ENCODE assay signal across 19 cellular contexts in the genomic region with DNA sequence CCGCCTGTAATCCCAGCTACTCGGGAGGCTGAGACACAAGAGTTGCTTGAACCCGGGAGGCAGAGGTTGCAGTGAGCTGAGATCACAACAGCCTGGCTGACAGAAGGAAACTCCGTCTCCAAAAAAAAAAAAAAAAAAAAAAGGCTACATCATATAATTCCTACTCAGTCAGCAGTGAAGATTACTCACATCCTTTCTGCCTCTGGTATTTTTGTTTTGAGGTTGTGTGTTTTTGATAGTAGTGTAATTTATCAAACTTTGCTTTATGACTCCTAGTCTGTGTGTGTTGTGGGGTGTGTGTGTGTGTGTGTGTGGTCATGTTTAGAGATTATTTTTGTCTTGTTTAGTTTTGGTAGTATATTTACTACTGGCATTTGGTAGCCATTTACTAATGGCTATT. TPM values are rescaled to one million over a fixed set of nuclear protein-coding genes. Genes with fewer than 3 reads are reported as not detected.
A peak's percentile ranks its signal among the peaks of the same experiment; 100 is the strongest.
DNase-seq lines count a peak whose midpoint lies in the region; ATAC-seq and TF ChIP-seq lines count a peak whose summit lies in the region.
"Had no signal": no experiment of that assay in that cellular context is flagged by ENCODE, and none has a peak within 500 bp of the region (broad histone marks: within the 10 kb centered on the region; RNA-seq: fewer than 3 reads in every experiment).

No MANE protein-coding gene starts in this region.

- peaks cover 3% of the 10 kb centered on the region for H3K9me3 Mint-ChIP-seq in activated CD4-positive, alpha-beta T cell treated with anti-CD3 and anti-CD28 coated beads for 36 hours (ENCODE audit: low read depth)
- H3K9me3 Mint-ChIP-seq in effector memory CD8-positive, alpha-beta T cell, result no peaks in the 10 kb centered on the region

- intact Hi-C loops in activated CD4-positive, alpha-beta T cell treated with anti-CD3 and anti-CD28 coated beads for 36 hours (cut with DNase I, micrococcal nuclease), result no loop called here

- H3K36me3 Mint-ChIP-seq in activated CD4-positive, alpha-beta T cell treated with anti-CD3 and anti-CD28 coated beads for 36 hours (ENCODE audit: low read depth), result no peaks in the 10 kb centered on the region
- peaks cover 3% of the 10 kb centered on the region for H3K36me3 Mint-ChIP-seq in effector memory CD8-positive, alpha-beta T cell (ENCODE audit: insufficient read depth)

- 76% methylated on average over 3 of the region's 4 CpGs for WGBS in smooth muscle cell (ENCODE audit: low lambda C conversion rate)

- H2AFZ ChIP-seq in fibroblast of lung (ENCODE audit: low read length) (no peak overlapping the region), smooth muscle cell (ENCODE audit: low read depth) (peak overlapping the region; percentile 23)

- POLR2A ChIA-PET in activated CD4-positive, alpha-beta T cell treated with anti-CD3 and anti-CD28 coated beads for 36 hours (lab: Charles Lee), result no interaction called here
- POLR2A ChIA-PET in RWPE1 (lab: Yijun Ruan, JAX; ENCODE audit: low non-redundant PET), result no interaction called here

- H3F3A ChIP-seq in smooth muscle cell (ENCODE audit: low read depth), result no peaks in the 10 kb centered on the region

- H3K4me1 ChIP-seq in fibroblast of lung (ENCODE audit: control insufficient read depth, extremely low read depth, insufficient read depth, low read length) (no peaks in the 10 kb centered on the region), smooth muscle cell (ENCODE audit: low read depth) (peaks cover 4% of the 10 kb centered on the region)
- H3K4me1 ChIP-seq: left lung, Peyer's patch had no signal

- H4K20me1 ChIP-seq in fibroblast of lung (ENCODE audit: control insufficient read depth, extremely low read depth, insufficient read depth, low read length) (no peaks in the 10 kb centered on the region), smooth muscle cell (ENCODE audit: low read depth) (no peaks in the 10 kb centered on the region)

- H3K4me3 Mint-ChIP-seq in activated CD4-positive, alpha-beta T cell treated with anti-CD3 and anti-CD28 coated beads for 36 hours, result no peak overlapping the region
- no peak overlapping the region for H3K4me3 Mint-ChIP-seq in effector memory CD8-positive, alpha-beta T cell
- H3K4me3 Mint-ChIP-seq: nephron progenitor cell; T-helper 2 cell treated with Interferon-gamma antibody and Interleukin-4, amounts not matched to agents 5 μg/mL and 100 μg/mL, for 36 hours had no signal

- H3K27ac Mint-ChIP-seq in activated CD4-positive, alpha-beta T cell treated with anti-CD3 and anti-CD28 coated beads for 36 hours, result no peak overlapping the region
- H3K27ac Mint-ChIP-seq in effector memory CD8-positive, alpha-beta T cell, result no peak overlapping the region
- H3K27ac Mint-ChIP-seq: nephron progenitor cell; T-helper 2 cell treated with Interferon-gamma antibody and Interleukin-4, amounts not matched to agents 5 μg/mL and 100 μg/mL, for 36 hours had no signal

- peaks cover 3% of the 10 kb centered on the region for H3K4me1 Mint-ChIP-seq in activated CD4-positive, alpha-beta T cell treated with anti-CD3 and anti-CD28 coated beads for 36 hours
- H3K4me1 Mint-ChIP-seq in effector memory CD8-positive, alpha-beta T cell (ENCODE audit: low read depth in 2 of 2), result no peaks in the 10 kb centered on the region
- H3K4me1 Mint-ChIP-seq: nephron progenitor cell had no signal

- TF ChIP-seq CTCF in RWPE1 (conservative IDR thresholded peaks at IDR 0.05; ENCODE audit: low read depth) (no peak), fibroblast of lung (conservative IDR thresholded peaks at IDR 0.05 in 1 of 2, IDR thresholded peaks at IDR 0.05 in 1 of 2; ENCODE audit: low read depth in 1 of 2, low read length in 2 of 2) (no peak), smooth muscle cell (IDR thresholded peaks at IDR 0.05; ENCODE audit: borderline replicate concordance, insufficient read depth, poor library complexity, severe bottlenecking) (no peak)

- H3K36me3 ChIP-seq in fibroblast of lung (ENCODE audit: control insufficient read depth, insufficient read depth, low read length), result no peaks in the 10 kb centered on the region
- H3K36me3 ChIP-seq in smooth muscle cell (ENCODE audit: low read depth), result no peaks in the 10 kb centered on the region
- H3K36me3 ChIP-seq: left lung, Peyer's patch, transverse colon had no signal

- H3K27me3 ChIP-seq in fibroblast of lung (ENCODE audit: control insufficient read depth, insufficient read depth, low read length) (no peaks in the 10 kb centered on the region), smooth muscle cell (ENCODE audit: low read depth) (no peaks in the 10 kb centered on the region)
- H3K27me3 ChIP-seq: left lung, Peyer's patch, transverse colon had no signal

- peak; percentile 77 for ATAC-seq in activated CD4-positive, alpha-beta T cell treated with anti-CD3 and anti-CD28 coated beads for 36 hours
- ATAC-seq in GM21447 (IDR thresholded peaks at IDR 0.05; ENCODE audit: unreplicated experiment), result no peak
- ATAC-seq in effector memory CD8-positive, alpha-beta T cell (replicated peaks), result no peak
- ATAC-seq: GM12878, left lung, sciatic nerve had no signal

- no peaks in the 10 kb centered on the region for H3K79me2 ChIP-seq in fibroblast of lung (ENCODE audit: control insufficient read depth, insufficient read depth, low read length)
- H3K79me2 ChIP-seq in smooth muscle cell (ENCODE audit: low read depth), result no peaks in the 10 kb centered on the region

- H3K9ac ChIP-seq in fibroblast of lung (ENCODE audit: insufficient read depth, low read length) (no peak overlapping the region), smooth muscle cell (ENCODE audit: low read depth) (peak overlapping the region; percentile 16)

- no peaks in the 10 kb centered on the region for H3K9me3 ChIP-seq in fibroblast of lung (ENCODE audit: control insufficient read depth, insufficient read depth, low read depth, low read length)
- peaks cover 7% of the 10 kb centered on the region for H3K9me3 ChIP-seq in smooth muscle cell (replicated peaks; ENCODE audit: low read depth)
- H3K9me3 ChIP-seq: transverse colon had no signal

- no peak for DNase-seq in activated CD4-positive, alpha-beta T cell treated with anti-CD3 and anti-CD28 coated beads for 36 hours
- DNase-seq in activated CD4-positive, alpha-beta T cell treated with anti-CD3 and anti-CD28 coated beads for 1 hour, result no peak
- DNase-seq in RWPE1 (ENCODE audit: low spot score) (peak; percentile 23), fibroblast of lung (ENCODE audit: low read depth in 2 of 2) (peak; percentile 31 to 87), smooth muscle cell (lab: John Stamatoyannopoulos, UW; ENCODE audit: unreplicated experiment) (no peak)
- DNase-seq in effector memory CD8-positive, alpha-beta T cell, result no peak
- DNase-seq in stimulated activated CD4-positive, alpha-beta T cell treated with anti-CD3 and anti-CD28 coated beads, Interleukin-12 subunit alpha, Interleukin-12 subunit beta, amount 100 ng/mL, for 4 hours, result no peak
- DNase-seq: 8988T; activated CD4-positive, alpha-beta T cell treated with anti-CD3 and anti-CD28 coated beads, Interleukin-2, amount 50 U/mL, for 48 hours; left lung; NCI-H1048; NCI-H345; nephron progenitor cell; Peyer's patch; transverse colon had no signal

- CTCF ChIA-PET in activated CD4-positive, alpha-beta T cell treated with anti-CD3 and anti-CD28 coated beads for 36 hours (lab: Charles Lee), result interaction anchor here (0.6 to 1.5 kb wide), 2 partner anchors 11 to 53 kb away, joined by 3 to 4 read pairs; no protein-coding TSS in a partner anchor
- CTCF ChIA-PET in RWPE1 (lab: Yijun Ruan, JAX), result no interaction called here

- H3K4me3 ChIP-seq in fibroblast of lung (replicated peaks in 1 of 4; ENCODE audit: control extremely low read depth in 1 of 4, insufficient read depth in 1 of 4, low read depth in 3 of 4, low read length in 4 of 4) (no peak overlapping the region), smooth muscle cell (no peak overlapping the region)
- H3K4me3 ChIP-seq: GM12878, left lung, Peyer's patch, transverse colon had no signal

- H3K4me2 ChIP-seq in fibroblast of lung (ENCODE audit: extremely low read depth, insufficient read depth, low read length), result peak overlapping the region; percentile 8
- peak overlapping the region; percentile 32 for H3K4me2 ChIP-seq in smooth muscle cell

- H3K27ac ChIP-seq in RWPE1, result no peak overlapping the region
- no peak overlapping the region for H3K27ac ChIP-seq in fibroblast of lung (ENCODE audit: insufficient read depth, low read length)
- peak overlapping the region; percentile 74 for H3K27ac ChIP-seq in smooth muscle cell (ENCODE audit: low read depth)
- H3K27ac ChIP-seq: left lung, Peyer's patch, transverse colon had no signal

- H3K27me3 Mint-ChIP-seq in activated CD4-positive, alpha-beta T cell treated with anti-CD3 and anti-CD28 coated beads for 36 hours, result no peaks in the 10 kb centered on the region
- H3K27me3 Mint-ChIP-seq in effector memory CD8-positive, alpha-beta T cell, result peaks cover 0 to 19% of the 10 kb centered on the region in 2 donors

RNA-seq across cellular contexts. Expression of gene DLGAP5, which starts 29.8 kb away (rescaled TPM):
- total RNA-seq in activated CD4-positive, alpha-beta T cell treated with anti-CD3 and anti-CD28 coated beads for 36 hours, result 100 to 1,000 TPM in 1 of 2 experiments, 10 to 100 TPM in 1; 97.4 to 100 TPM
- total RNA-seq in fibroblast of lung (0.77 and 8.1 TPM in 2 replicates), smooth muscle cell (5.3 and 8.0 TPM in 2 replicates)
- polyA plus RNA-seq in fibroblast of lung (10.5 and 31.2 TPM in 2 replicates), smooth muscle cell (5.3 and 7.5 TPM in 2 replicates)
- polyA plus RNA-seq in fibroblast of lung (2012), result 7.4 and 24.7 TPM in 2 replicates
- 1.6 and 2.5 TPM in 2 replicates for polyA minus RNA-seq in fibroblast of lung (ENCODE audit: low replicate concordance)

RNA-seq across cellular contexts. Expression of gene FBXO34, which starts 50.0 kb away (rescaled TPM):
- total RNA-seq in activated CD4-positive, alpha-beta T cell treated with anti-CD3 and anti-CD28 coated beads for 36 hours, result 10 to 100 TPM; 18.5 to 18.9 TPM
- total RNA-seq in fibroblast of lung (23.4 and 29.1 TPM in 2 replicates), smooth muscle cell (23.9 TPM in 2 replicates)
- polyA plus RNA-seq in fibroblast of lung (17.3 and 20.8 TPM in 2 replicates), smooth muscle cell (17.4 and 21.5 TPM in 2 replicates)
- polyA plus RNA-seq in fibroblast of lung (2012), result 11.4 and 13.0 TPM in 2 replicates
- 7.7 and 11.0 TPM in 2 replicates for polyA minus RNA-seq in fibroblast of lung (ENCODE audit: low replicate concordance)

Comparison
In these comparisons a context has a peak if more than half of its experiments do, and no peak if none do; other contexts are left out.
1. DNase-seq: peak in RWPE1 (single experiment) and fibroblast of lung (2 of 2); none in activated CD4-positive, alpha-beta T cell treated with anti-CD3 and anti-CD28 coated beads for 36 hours (single experiment), activated CD4-positive, alpha-beta T cell treated with anti-CD3 and anti-CD28 coated beads for 1 hour (single experiment), smooth muscle cell (single experiment), effector memory CD8-positive, alpha-beta T cell (0 of 3) and stimulated activated CD4-positive, alpha-beta T cell treated with anti-CD3 and anti-CD28 coated beads, Interleukin-12 subunit alpha, Interleukin-12 subunit beta, amount 100 ng/mL, for 4 hours (single experiment).
2. RNA of gene DLGAP5, which starts 29.8 kb away (total RNA-seq): 97.4 to 100 TPM in activated CD4-positive, alpha-beta T cell treated with anti-CD3 and anti-CD28 coated beads for 36 hours; 0.77 to 8.1 TPM in fibroblast of lung and 5.3 to 8.0 TPM in smooth muscle cell; every median in the first group is over 10 times any median in the second.